Comparison of ENCODE assay signal across 11 cellular contexts in genomic region chr2:236408786-236409185, GRCh38.
"Had no signal": no experiment of that assay in that cellular context is flagged by ENCODE, and none has a peak within 500 bp of the region (broad histone marks: within the 10 kb centered on the region; RNA-seq: fewer than 3 reads in every experiment).

No MANE protein-coding gene starts in this region.

- H3K27ac ChIP-seq: GM23248 had no signal

- FAIRE-seq: H1, H54 had no signal

- ATAC-seq: GM23338, HCT116 had no signal

- H3K9me3 ChIP-seq: HAP-1 had no signal

- H3K4me3 ChIP-seq: GM23248, GM23338, HAP-1 had no signal

- H3K36me3 ChIP-seq: HAP-1 had no signal

- DNase-seq: GM23248, GOT3, H7, H9, HCEC 1CT, HFFc6 had no signal

- H3K4me1 ChIP-seq: HAP-1 had no signal
